17 cellular contexts compared by ENCODE assay signal in the genomic region with DNA sequence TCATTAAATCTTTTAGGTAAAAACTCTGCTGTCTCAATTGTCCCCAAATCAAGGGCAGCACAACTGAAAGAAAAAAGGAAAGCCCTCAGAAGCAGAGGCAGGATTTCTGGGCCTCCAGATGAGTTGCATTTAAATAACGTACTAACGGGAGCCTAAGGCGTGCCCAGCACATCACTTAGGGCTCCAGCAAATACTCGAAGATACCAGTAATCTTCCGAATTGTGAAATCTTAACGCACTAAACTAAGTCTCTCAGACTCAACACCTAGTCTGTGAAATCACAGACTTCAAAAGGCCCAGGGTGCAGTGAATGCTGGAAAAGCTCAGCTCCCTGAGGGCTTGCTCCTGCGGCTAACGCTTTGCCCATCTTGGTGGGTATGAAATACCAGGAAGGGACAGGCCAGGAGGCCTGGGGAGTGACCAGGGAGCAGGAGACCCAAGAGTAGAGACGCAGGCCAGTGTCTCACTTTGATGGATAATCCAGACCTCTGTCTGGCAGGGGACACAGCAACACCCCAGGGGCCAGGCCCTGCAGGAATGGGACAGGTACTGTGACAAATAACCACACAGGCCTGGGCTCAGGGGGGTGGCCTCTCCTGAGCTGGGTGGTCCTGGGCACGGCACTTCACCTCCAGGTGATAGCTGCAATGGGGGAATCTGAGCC. TPM values are rescaled to one million over a fixed set of nuclear protein-coding genes. Genes with fewer than 3 reads are reported as not detected.
DNase-seq lines count a peak whose midpoint lies in the region; ATAC-seq and TF ChIP-seq lines count a peak whose summit lies in the region.
"Had no signal": no experiment of that assay in that cellular context is flagged by ENCODE, and none has a peak within 500 bp of the region (broad histone marks: within the 10 kb centered on the region; RNA-seq: fewer than 3 reads in every experiment).

No MANE protein-coding gene starts in this region.

- H3K9ac ChIP-seq in BLaER1 (peak overlapping the region; percentile 92), PC-3 (ENCODE audit: low read length) (no peak overlapping the region)

- H3K27ac ChIP-seq in BLaER1 (peak overlapping the region; percentile 100), PC-3 (ENCODE audit: low read length) (no peak overlapping the region), heart right ventricle (peak overlapping the region in 7 of 10 donors; percentile 36 to 82 (median 61))

- H2AFZ ChIP-seq in PC-3 (ENCODE audit: low read length) = no peak overlapping the region

- TF ChIP-seq CTCF in PC-3 (conservative IDR thresholded peaks at IDR 0.05; ENCODE audit: low read depth, low read length) (no peak), heart right ventricle (IDR thresholded peaks at IDR 0.05) (no peak)

- no peaks in the 10 kb centered on the region for H3K9me3 Mint-ChIP-seq in activated T-cell treated with anti-CD3 and anti-CD28 coated beads, Interleukin-2, amount 50 U/mL, for 24 hours
- H3K9me3 Mint-ChIP-seq: activated naive CD8-positive, alpha-beta T cell treated with anti-CD3 and anti-CD28 coated beads, Interleukin-2, amount 10 ng/mL, durations not matched to agents 7 days and 5 days; natural killer cell had no signal

- H3K27me3 ChIP-seq in BLaER1 = no peaks in the 10 kb centered on the region
- H3K27me3 ChIP-seq in PC-3 (ENCODE audit: low read length) = no peaks in the 10 kb centered on the region
- H3K27me3 ChIP-seq in heart right ventricle = no peaks in the 10 kb centered on the region

- ATAC-seq in PC-3 = peak; percentile 12; the same call in 1 of the 2 replicates
- no peak for ATAC-seq in heart right ventricle
- ATAC-seq: natural killer cell had no signal

- H3K9me2 ChIP-seq in PC-3 (replicated peaks; ENCODE audit: low read length) = no peaks in the 10 kb centered on the region

- H3K36me3 ChIP-seq in BLaER1 (peaks cover 25% of the 10 kb centered on the region), PC-3 (ENCODE audit: low read depth, low read length) (peaks cover 21% of the 10 kb centered on the region; the same call in 1 of the 2 replicates), heart right ventricle (peaks cover 0 to 53% (median 1%) of the 10 kb centered on the region in 9 donors)

- H3K27ac Mint-ChIP-seq in activated T-cell treated with anti-CD3 and anti-CD28 coated beads, Interleukin-2, amount 50 U/mL, for 24 hours = no peak overlapping the region
- H3K27ac Mint-ChIP-seq: activated naive CD8-positive, alpha-beta T cell treated with anti-CD3 and anti-CD28 coated beads, Interleukin-2, amount 10 ng/mL, durations not matched to agents 7 days and 5 days had no signal

- H3K4me3 Mint-ChIP-seq in activated T-cell treated with anti-CD3 and anti-CD28 coated beads, Interleukin-2, amount 50 U/mL, for 24 hours = no peak overlapping the region
- H3K4me3 Mint-ChIP-seq: activated naive CD8-positive, alpha-beta T cell treated with anti-CD3 and anti-CD28 coated beads, Interleukin-2, amount 10 ng/mL, durations not matched to agents 7 days and 5 days; natural killer cell had no signal

- no peaks in the 10 kb centered on the region for H4K20me1 ChIP-seq in BLaER1
- peaks cover 31% of the 10 kb centered on the region; the same call in 1 of the 2 replicates for H4K20me1 ChIP-seq in PC-3 (ENCODE audit: low read length)

- H3K79me2 ChIP-seq in PC-3 (ENCODE audit: low read length) = peaks cover 84% of the 10 kb centered on the region

- POLR2A ChIA-PET in PC-3 (lab: Charles Lee; ENCODE audit: unreplicated experiment) = no interaction called here

- DNase-seq in PC-3 = no peak
- DNase-seq in heart right ventricle = no peak
- peak; percentile 71 for DNase-seq in posterior vena cava (ENCODE audit: low spot score)
- DNase-seq in NCI-H2227 (lab: John Stamatoyannopoulos, UW; ENCODE audit: unreplicated experiment) = no peak
- no peak for DNase-seq in HUDEP-2 (lab: John Stamatoyannopoulos, UW; ENCODE audit: unreplicated experiment in 76 of 76)
- no peak for DNase-seq in activated T-cell treated with anti-CD3 and anti-CD28 coated beads, Interleukin-2, amount 50 U/mL, for 24 hours
- DNase-seq in NCI-H187 treated with DMSO at 0.1 percent for 48 hours (lab: John Stamatoyannopoulos, UW) = no peak
- DNase-seq: activated CD4-positive, CD25-positive, alpha-beta regulatory T cell treated with anti-CD3 and anti-CD28 coated beads, Interleukin-2, amount 50 U/mL, for 72 hours; activated naive CD8-positive, alpha-beta T cell treated with anti-CD3 and anti-CD28 coated beads, Interleukin-2, amount 10 ng/mL, durations not matched to agents 7 days and 5 days; DMS 273 treated with DMSO at 0.1 percent for 48 hours; natural killer cell; NCI-H510A; stimulated activated naive CD4-positive, alpha-beta T cell treated with Interleukin-2 at 50 U/mL for 16 hours; T-helper 1 cell had no signal

- H3K4me1 ChIP-seq in BLaER1 (peaks cover 100% of the 10 kb centered on the region), PC-3 (ENCODE audit: insufficient read depth, low read length) (no peaks in the 10 kb centered on the region), heart right ventricle (peaks cover 20 to 98% (median 76%) of the 10 kb centered on the region in 9 donors)

- CTCF ChIA-PET in PC-3 (lab: Charles Lee) = no interaction called here

- peaks cover 3% of the 10 kb centered on the region for H3F3A ChIP-seq in PC-3 (ENCODE audit: low read length, unreplicated experiment)

- WGBS in heart right ventricle, 2 donors = 83 to 89% methylated on average over 10 of the region's 10 CpGs

- no TSS peak for BruUV-seq in PC-3 (replicated peaks; lab: Mats Ljungman, UMichigan)

- intact Hi-C loops in PC-3 (cut with micrococcal nuclease) (no loop called here), heart right ventricle (cut with DNase I) (no loop called here), posterior vena cava (cut with DNase I) (no loop called here)

- H3K9me3 ChIP-seq in BLaER1 (no peaks in the 10 kb centered on the region), PC-3 (ENCODE audit: low read length) (no peaks in the 10 kb centered on the region), heart right ventricle (no peaks in the 10 kb centered on the region)

- H3K4me2 ChIP-seq in BLaER1 (peak overlapping the region; percentile 96), PC-3 (ENCODE audit: low read length) (no peak overlapping the region)

- no peak overlapping the region; the same call in 1 of the 2 replicates for H3K4me3 ChIP-seq in BLaER1
- no peak overlapping the region for H3K4me3 ChIP-seq in PC-3 (ENCODE audit: low read length)
- no peak overlapping the region for H3K4me3 ChIP-seq in heart right ventricle

- H3K27me3 Mint-ChIP-seq in activated T-cell treated with anti-CD3 and anti-CD28 coated beads, Interleukin-2, amount 50 U/mL, for 24 hours = no peaks in the 10 kb centered on the region
- H3K27me3 Mint-ChIP-seq: activated naive CD8-positive, alpha-beta T cell treated with anti-CD3 and anti-CD28 coated beads, Interleukin-2, amount 10 ng/mL, durations not matched to agents 7 days and 5 days had no signal

- H3K4me1 Mint-ChIP-seq in activated T-cell treated with anti-CD3 and anti-CD28 coated beads, Interleukin-2, amount 50 U/mL, for 24 hours (ENCODE audit: low read depth) = peaks cover 5% of the 10 kb centered on the region

- H3K36me3 Mint-ChIP-seq in activated T-cell treated with anti-CD3 and anti-CD28 coated beads, Interleukin-2, amount 50 U/mL, for 24 hours (ENCODE audit: low read depth) = peaks cover 7% of the 10 kb centered on the region
- H3K36me3 Mint-ChIP-seq: activated naive CD8-positive, alpha-beta T cell treated with anti-CD3 and anti-CD28 coated beads, Interleukin-2, amount 10 ng/mL, durations not matched to agents 7 days and 5 days; natural killer cell had no signal

RNA-seq across cellular contexts. Expression of a gene that starts 36.4 kb away (rescaled TPM):
- total RNA-seq in PC-3 (2014; rRNA removed) (176 and 241 TPM in 2 replicates), heart right ventricle (10 to 100 TPM; 23.5 to 71.3 (median 29.0) TPM), posterior vena cava (100 to 1,000 TPM; 128 TPM)
- 10 to 100 TPM; 29.3 to 41.9 TPM for polyA plus RNA-seq in heart right ventricle

RNA-seq across cellular contexts. Expression of a gene that starts 54.1 kb away (rescaled TPM):
- total RNA-seq in PC-3 (2014; rRNA removed) (not detected in 2 replicates), heart right ventricle (not detected), posterior vena cava (not detected)
- not detected for polyA plus RNA-seq in heart right ventricle
- total RNA-seq: activated naive CD8-positive, alpha-beta T cell treated with anti-CD3 and anti-CD28 coated beads, Interleukin-2, amount 10 ng/mL, durations not matched to agents 7 days and 5 days; H4; liver; natural killer cell had no signal
- polyA plus RNA-seq: liver had no signal
